ENCODE assay signal across 8 cellular contexts in genomic region chr19:11694533-11695439, GRCh38. TPM values are rescaled to one million over a fixed set of nuclear protein-coding genes. Genes with fewer than 3 reads are reported as not detected.
DNase-seq lines count a peak whose midpoint lies in the region; ATAC-seq and TF ChIP-seq lines count a peak whose summit lies in the region.

No MANE protein-coding gene starts in this region.

- H3K9me3 ChIP-seq in liver (ENCODE audit: control insufficient read depth in 4 of 4, low read length in 3 of 4), result no peaks in the 10 kb centered on the region

- no peak overlapping the region for H3K27ac ChIP-seq in liver (ENCODE audit: low read depth in 1 of 2, low read length in 2 of 2)

- ATAC-seq in HG03108 (IDR thresholded peaks at IDR 0.05; ENCODE audit: unreplicated experiment), result peak; percentile 89
- no peak for ATAC-seq in HG03571 (IDR thresholded peaks at IDR 0.05; ENCODE audit: unreplicated experiment)

- TF ChIP-seq CTCF in GM13977 (IDR thresholded peaks at IDR 0.05; ENCODE audit: extremely low read depth, insufficient read depth, missing control alignments) (no peak), liver (IDR thresholded peaks at IDR 0.05; ENCODE audit: low read depth, low read length, missing input control) (no peak)

- peak overlapping the region; percentile 66 to 70 (median 70) for H3K4me3 ChIP-seq in liver (ENCODE audit: low read depth in 1 of 3, low read length in 3 of 3)

- 7% methylated on average over 61 of the region's 61 CpGs for WGBS in liver

- H3K9ac ChIP-seq in liver (ENCODE audit: low read depth in 1 of 2, low read length in 2 of 2), result peak overlapping the region in 1 of 2 donors; percentile 12

- peak; percentile 95 for DNase-seq in GM13977 (ENCODE audit: low spot score)
- peak; percentile 90 for DNase-seq in NCI-H510A treated with DMSO at 0.1 percent for 48 hours (lab: John Stamatoyannopoulos, UW)
- peak; percentile 73 to 89 for DNase-seq in activated CD4-positive, alpha-beta T cell treated with anti-CD3 and anti-CD28 coated beads, Interleukin-2, amount 50 U/mL, for 24 hours (ENCODE audit: low read depth in 1 of 2, low spot score in 1 of 2)
- peak; percentile 47 to 91 for DNase-seq in dermis microvascular lymphatic vessel endothelial cell (ENCODE audit: low read depth in 2 of 2)
- peak; percentile 78 for DNase-seq in stimulated activated CD4-positive, alpha-beta T cell treated with anti-CD3 and anti-CD28 coated beads, Interleukin-2, amount 100 ng/mL, for 4 hours (ENCODE audit: low read depth)

- TF ChIP-seq RAD21 in liver (IDR thresholded peaks at IDR 0.05), result peak in 1 of 2 donors; percentile 13

- H3K27me3 ChIP-seq in liver (ENCODE audit: control insufficient read depth in 4 of 4, insufficient read depth in 4 of 4, low read length in 3 of 4), result no peaks in the 10 kb centered on the region

- H3K36me3 ChIP-seq in liver (ENCODE audit: control insufficient read depth in 4 of 4, insufficient read depth in 3 of 4, low read depth in 1 of 4, low read length in 3 of 4), result no peaks in the 10 kb centered on the region

- in situ Hi-C loops in GM13977 (cut with MboI; ENCODE audit: low pct_unique_long_range_greater_than_20kb, low sequenced_read_pairs, unreplicated experiment), result no loop called here

- peaks cover 0 to 15% (median 7%) of the 10 kb centered on the region in 4 donors for H3K4me1 ChIP-seq in liver (ENCODE audit: control insufficient read depth in 4 of 4, insufficient read depth in 4 of 4, low read length in 3 of 4)

TF ChIP-seq in liver, 16 proteins besides CTCF, POLR2A, EP300 and RAD21:
- TF ChIP-seq SP1 (IDR thresholded peaks at IDR 0.05) (peak; percentile 62), HNF4A (conservative IDR thresholded peaks at IDR 0.05) (no peak), NR2F2 (IDR thresholded peaks at IDR 0.05) (peak; percentile 40)

RNA-seq across cellular contexts. Expression of gene ZNF823, which starts 44.0 kb away (rescaled TPM):
- 7.1 and 9.1 TPM in 2 replicates for total RNA-seq in dermis microvascular lymphatic vessel endothelial cell
- 1 to 10 TPM; 3.1 to 6.4 TPM for total RNA-seq in liver
- 1 to 10 TPM; 2.4 to 3.0 TPM for polyA plus RNA-seq in liver
